1 cellular context compared by ENCODE assay signal in the genomic region with DNA sequence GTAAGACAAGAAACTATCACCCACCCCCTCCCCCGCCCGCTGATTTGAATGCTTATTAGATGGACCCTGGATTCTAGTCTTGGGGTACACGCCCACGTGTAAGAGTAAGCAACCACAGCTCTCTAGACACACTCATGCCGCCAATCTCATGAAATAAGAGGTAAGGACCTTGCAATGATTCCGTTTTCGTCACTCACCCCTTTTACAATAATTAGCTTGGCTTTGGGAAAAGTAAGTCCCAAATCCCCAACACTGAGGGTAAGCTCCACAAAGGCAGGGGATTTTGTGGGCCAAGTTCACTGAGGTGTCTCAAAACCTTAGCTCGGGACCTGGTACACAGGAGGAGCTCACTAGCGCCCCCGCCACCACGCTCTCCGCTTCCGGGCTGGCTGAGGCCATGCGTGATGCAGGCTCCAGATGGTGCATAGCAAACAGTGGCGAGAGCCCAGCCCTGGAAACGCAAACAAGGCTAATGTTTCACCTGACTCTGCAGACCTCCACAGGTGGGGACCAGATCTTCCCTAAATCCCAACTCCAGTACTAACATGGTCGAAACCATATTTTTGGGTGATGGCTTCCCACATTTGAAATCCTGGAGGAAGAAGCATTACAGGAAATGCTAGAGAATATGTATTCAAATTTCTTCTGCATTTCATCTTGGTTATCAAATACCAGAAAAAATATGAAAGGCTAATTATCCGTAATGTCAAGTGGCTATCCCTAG.
TF ChIP-seq lines count a peak whose summit lies in the region.

No MANE protein-coding gene starts in this region.

TF ChIP-seq in GM12878, 131 proteins besides CTCF, POLR2A, EP300 and RAD21 (continued from another document and continues in another):
- TF ChIP-seq, protein P1, sequence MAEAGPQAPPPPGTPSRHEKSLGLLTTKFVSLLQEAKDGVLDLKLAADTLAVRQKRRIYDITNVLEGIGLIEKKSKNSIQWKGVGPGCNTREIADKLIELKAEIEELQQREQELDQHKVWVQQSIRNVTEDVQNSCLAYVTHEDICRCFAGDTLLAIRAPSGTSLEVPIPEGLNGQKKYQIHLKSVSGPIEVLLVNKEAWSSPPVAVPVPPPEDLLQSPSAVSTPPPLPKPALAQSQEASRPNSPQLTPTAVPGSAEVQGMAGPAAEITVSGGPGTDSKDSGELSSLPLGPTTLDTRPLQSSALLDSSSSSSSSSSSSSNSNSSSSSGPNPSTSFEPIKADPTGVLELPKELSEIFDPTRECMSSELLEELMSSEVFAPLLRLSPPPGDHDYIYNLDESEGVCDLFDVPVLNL (IDR thresholded peaks at IDR 0.05; ENCODE audit: low read depth, low read length) = peak; percentile 40; the same call in 1 of the 2 replicates
- TF ChIP-seq NR2F1 (conservative IDR thresholded peaks at IDR 0.05) = no peak; the same call in 1 of the 2 replicates
- no peak for TF ChIP-seq NFXL1 (IDR thresholded peaks at IDR 0.05; ENCODE audit: borderline replicate concordance)
- TF ChIP-seq BACH1 (IDR thresholded peaks at IDR 0.05; ENCODE audit: borderline replicate concordance) = no peak; the same call in 1 of the 2 replicates
- TF ChIP-seq ZSCAN29 (IDR thresholded peaks at IDR 0.05) = no peak
- TF ChIP-seq, protein P2, sequence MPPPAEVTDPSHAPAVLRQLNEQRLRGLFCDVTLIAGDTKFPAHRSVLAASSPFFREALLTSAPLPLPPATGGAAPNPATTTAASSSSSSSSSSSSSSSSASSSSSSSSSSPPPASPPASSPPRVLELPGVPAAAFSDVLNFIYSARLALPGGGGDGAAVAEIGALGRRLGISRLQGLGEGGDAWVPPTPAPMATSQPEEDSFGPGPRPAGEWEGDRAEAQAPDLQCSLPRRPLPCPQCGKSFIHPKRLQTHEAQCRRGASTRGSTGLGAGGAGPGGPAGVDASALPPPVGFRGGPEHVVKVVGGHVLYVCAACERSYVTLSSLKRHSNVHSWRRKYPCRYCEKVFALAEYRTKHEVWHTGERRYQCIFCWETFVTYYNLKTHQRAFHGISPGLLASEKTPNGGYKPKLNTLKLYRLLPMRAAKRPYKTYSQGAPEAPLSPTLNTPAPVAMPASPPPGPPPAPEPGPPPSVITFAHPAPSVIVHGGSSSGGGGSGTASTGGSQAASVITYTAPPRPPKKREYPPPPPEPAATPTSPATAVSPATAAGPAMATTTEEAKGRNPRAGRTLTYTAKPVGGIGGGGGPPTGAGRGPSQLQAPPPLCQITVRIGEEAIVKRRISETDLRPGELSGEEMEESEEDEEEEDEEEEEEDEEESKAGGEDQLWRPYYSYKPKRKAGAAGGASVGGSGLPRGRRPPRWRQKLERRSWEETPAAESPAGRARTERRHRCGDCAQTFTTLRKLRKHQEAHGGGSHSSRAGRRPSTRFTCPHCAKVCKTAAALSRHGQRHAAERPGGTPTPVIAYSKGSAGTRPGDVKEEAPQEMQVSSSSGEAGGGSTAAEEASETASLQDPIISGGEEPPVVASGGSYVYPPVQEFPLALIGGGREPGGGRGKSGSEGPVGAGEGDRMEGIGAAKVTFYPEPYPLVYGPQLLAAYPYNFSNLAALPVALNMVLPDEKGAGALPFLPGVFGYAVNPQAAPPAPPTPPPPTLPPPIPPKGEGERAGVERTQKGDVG (CRISPR knock-in tag; IDR thresholded peaks at IDR 0.05) = no peak
- no peak for TF ChIP-seq E2F8 (IDR thresholded peaks at IDR 0.05; ENCODE audit: low read depth, partially characterized antibody)
- TF ChIP-seq ZNF217 (IDR thresholded peaks at IDR 0.05) = no peak
- TF ChIP-seq TARDBP (IDR thresholded peaks at IDR 0.05; ENCODE audit: borderline replicate concordance) = peak; percentile 75; the same call in 1 of the 2 replicates
- TF ChIP-seq TAF1 (IDR thresholded peaks at IDR 0.05; ENCODE audit: borderline replicate concordance, low read depth, low read length) = peak; percentile 33; the same call in 1 of the 2 replicates
- TF ChIP-seq RAD51 (IDR thresholded peaks at IDR 0.05) = no peak
- no peak; the same call in 1 of the 2 replicates for TF ChIP-seq CHD2 (IDR thresholded peaks at IDR 0.05; ENCODE audit: borderline replicate concordance, low read depth, low read length)
- 0 out of 2 replicates have a peak, but pooled peaks have one; percentile 34 for TF ChIP-seq PML (IDR thresholded peaks at IDR 0.05; ENCODE audit: low read length)
- no peak for TF ChIP-seq PRDM15 (CRISPR knock-in tag; IDR thresholded peaks at IDR 0.05)
- TF ChIP-seq STAT3 (IDR thresholded peaks at IDR 0.05; ENCODE audit: low read depth, low read length) = 0 out of 2 replicates have a peak, but pooled peaks have one; percentile 13
- peak in 1 of 2 experiments; percentile 58; a peak in 1 of 3 replicates for TF ChIP-seq EGR1 (IDR thresholded peaks at IDR 0.05; ENCODE audit: borderline replicate concordance in 1 of 2, low read depth in 2 of 2, low read length in 2 of 2)
- TF ChIP-seq ATF7 (IDR thresholded peaks at IDR 0.05; ENCODE audit: low read depth) = no peak; the same call in 1 of the 2 replicates
- TF ChIP-seq SPI1 (IDR thresholded peaks at IDR 0.05; ENCODE audit: borderline replicate concordance, insufficient read depth, low read depth, low read length) = no peak
- TF ChIP-seq, protein P3, sequence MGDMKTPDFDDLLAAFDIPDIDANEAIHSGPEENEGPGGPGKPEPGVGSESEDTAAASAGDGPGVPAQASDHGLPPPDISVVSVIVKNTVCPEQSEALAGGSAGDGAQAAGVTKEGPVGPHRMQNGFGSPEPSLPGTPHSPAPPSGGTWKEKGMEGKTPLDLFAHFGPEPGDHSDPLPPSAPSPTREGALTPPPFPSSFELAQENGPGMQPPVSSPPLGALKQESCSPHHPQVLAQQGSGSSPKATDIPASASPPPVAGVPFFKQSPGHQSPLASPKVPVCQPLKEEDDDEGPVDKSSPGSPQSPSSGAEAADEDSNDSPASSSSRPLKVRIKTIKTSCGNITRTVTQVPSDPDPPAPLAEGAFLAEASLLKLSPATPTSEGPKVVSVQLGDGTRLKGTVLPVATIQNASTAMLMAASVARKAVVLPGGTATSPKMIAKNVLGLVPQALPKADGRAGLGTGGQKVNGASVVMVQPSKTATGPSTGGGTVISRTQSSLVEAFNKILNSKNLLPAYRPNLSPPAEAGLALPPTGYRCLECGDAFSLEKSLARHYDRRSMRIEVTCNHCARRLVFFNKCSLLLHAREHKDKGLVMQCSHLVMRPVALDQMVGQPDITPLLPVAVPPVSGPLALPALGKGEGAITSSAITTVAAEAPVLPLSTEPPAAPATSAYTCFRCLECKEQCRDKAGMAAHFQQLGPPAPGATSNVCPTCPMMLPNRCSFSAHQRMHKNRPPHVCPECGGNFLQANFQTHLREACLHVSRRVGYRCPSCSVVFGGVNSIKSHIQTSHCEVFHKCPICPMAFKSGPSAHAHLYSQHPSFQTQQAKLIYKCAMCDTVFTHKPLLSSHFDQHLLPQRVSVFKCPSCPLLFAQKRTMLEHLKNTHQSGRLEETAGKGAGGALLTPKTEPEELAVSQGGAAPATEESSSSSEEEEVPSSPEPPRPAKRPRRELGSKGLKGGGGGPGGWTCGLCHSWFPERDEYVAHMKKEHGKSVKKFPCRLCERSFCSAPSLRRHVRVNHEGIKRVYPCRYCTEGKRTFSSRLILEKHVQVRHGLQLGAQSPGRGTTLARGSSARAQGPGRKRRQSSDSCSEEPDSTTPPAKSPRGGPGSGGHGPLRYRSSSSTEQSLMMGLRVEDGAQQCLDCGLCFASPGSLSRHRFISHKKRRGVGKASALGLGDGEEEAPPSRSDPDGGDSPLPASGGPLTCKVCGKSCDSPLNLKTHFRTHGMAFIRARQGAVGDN (IDR thresholded peaks at IDR 0.05) = peak; percentile 92
- TF ChIP-seq NR2C1 (IDR thresholded peaks at IDR 0.05) = no peak
- TF ChIP-seq, protein P4, sequence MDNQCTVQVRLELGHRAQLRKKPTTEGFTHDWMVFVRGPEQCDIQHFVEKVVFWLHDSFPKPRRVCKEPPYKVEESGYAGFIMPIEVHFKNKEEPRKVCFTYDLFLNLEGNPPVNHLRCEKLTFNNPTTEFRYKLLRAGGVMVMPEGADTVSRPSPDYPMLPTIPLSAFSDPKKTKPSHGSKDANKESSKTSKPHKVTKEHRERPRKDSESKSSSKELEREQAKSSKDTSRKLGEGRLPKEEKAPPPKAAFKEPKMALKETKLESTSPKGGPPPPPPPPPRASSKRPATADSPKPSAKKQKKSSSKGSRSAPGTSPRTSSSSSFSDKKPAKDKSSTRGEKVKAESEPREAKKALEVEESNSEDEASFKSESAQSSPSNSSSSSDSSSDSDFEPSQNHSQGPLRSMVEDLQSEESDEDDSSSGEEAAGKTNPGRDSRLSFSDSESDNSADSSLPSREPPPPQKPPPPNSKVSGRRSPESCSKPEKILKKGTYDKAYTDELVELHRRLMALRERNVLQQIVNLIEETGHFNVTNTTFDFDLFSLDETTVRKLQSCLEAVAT (IDR thresholded peaks at IDR 0.05) = peak; percentile 86
- TF ChIP-seq IRF5 (IDR thresholded peaks at IDR 0.05; ENCODE audit: borderline replicate concordance) = no peak
- no peak for TF ChIP-seq BMI1 (IDR thresholded peaks at IDR 0.05; ENCODE audit: borderline replicate concordance)
- no peak; the same call in 1 of the 2 replicates for TF ChIP-seq USF2 (IDR thresholded peaks at IDR 0.05; ENCODE audit: borderline replicate concordance, low read depth, low read length)
- TF ChIP-seq SRF (IDR thresholded peaks at IDR 0.05; ENCODE audit: low read depth in 2 of 2, low read length in 2 of 2) = 0 out of 4 replicates have a peak, but pooled peaks of 1 of the 2 experiments have one; percentile 38
- TF ChIP-seq, protein P5, sequence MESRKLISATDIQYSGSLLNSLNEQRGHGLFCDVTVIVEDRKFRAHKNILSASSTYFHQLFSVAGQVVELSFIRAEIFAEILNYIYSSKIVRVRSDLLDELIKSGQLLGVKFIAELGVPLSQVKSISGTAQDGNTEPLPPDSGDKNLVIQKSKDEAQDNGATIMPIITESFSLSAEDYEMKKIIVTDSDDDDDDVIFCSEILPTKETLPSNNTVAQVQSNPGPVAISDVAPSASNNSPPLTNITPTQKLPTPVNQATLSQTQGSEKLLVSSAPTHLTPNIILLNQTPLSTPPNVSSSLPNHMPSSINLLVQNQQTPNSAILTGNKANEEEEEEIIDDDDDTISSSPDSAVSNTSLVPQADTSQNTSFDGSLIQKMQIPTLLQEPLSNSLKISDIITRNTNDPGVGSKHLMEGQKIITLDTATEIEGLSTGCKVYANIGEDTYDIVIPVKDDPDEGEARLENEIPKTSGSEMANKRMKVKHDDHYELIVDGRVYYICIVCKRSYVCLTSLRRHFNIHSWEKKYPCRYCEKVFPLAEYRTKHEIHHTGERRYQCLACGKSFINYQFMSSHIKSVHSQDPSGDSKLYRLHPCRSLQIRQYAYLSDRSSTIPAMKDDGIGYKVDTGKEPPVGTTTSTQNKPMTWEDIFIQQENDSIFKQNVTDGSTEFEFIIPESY (IDR thresholded peaks at IDR 0.05) = no peak
